In the genomic region with DNA sequence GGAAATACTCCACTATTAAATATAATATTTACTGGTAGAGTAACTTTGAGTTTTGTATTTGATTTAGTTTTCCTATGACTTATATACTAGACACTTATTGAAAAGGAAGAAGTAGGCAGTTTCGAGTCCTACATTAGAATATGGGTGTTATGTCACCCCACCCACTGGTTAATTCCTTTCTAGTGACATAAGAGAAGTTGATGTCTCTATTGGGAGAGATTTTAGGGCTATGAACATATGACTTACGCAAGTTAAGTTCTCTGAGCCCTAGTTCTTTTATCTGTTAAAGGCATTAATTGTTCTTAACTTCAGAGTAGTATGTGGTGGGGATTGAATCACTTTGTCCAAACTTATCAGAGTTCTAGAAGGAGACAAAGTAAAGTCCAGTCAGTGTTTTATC, we compare ENCODE assay signal across 15 cellular contexts. TPM values are rescaled to one million over a fixed set of nuclear protein-coding genes. Genes with fewer than 3 reads are reported as not detected.
DNase-seq lines count a peak whose midpoint lies in the region; ATAC-seq, FAIRE-seq and TF ChIP-seq lines count a peak whose summit lies in the region.
"Had no signal": no experiment of that assay in that cellular context is flagged by ENCODE, and none has a peak within 500 bp of the region (broad histone marks: within the 10 kb centered on the region; RNA-seq: fewer than 3 reads in every experiment).

No MANE protein-coding gene starts in this region.

- SMC1A ChIA-PET in GM12878 (lab: Charles Lee; ENCODE audit: uncharacterized antibody, unreplicated experiment): no interaction called here

- H3K4me1 ChIP-seq in HEK293 (ENCODE audit: control insufficient read depth, insufficient read depth, low read length): peaks cover 20% of the 10 kb centered on the region
- H3K4me1 ChIP-seq in GM12878 (ENCODE audit: control insufficient read depth, insufficient read depth, low read length): no peaks in the 10 kb centered on the region
- peaks cover 2% of the 10 kb centered on the region for H3K4me1 ChIP-seq in right cardiac atrium (ENCODE audit: control insufficient read depth, insufficient read depth, low read length)

- POLR2A ChIA-PET in HEK293 (lab: Yijun Ruan, JAX): no interaction called here
- POLR2A ChIA-PET in GM12878 (lab: Charles Lee): no interaction called here

- TF ChIP-seq CTCF in HEK293 (tag by site-specific recombination; IDR thresholded peaks at IDR 0.05): no peak
- no peak for TF ChIP-seq CTCF in GM12878 (IDR thresholded peaks at IDR 0.05 in 2 of 3, conservative IDR thresholded peaks at IDR 0.05 in 1 of 3; ENCODE audit: control insufficient read depth in 2 of 3, extremely low read depth in 1 of 3, insufficient read depth in 1 of 3, low read depth in 3 of 3, low read length in 3 of 3)

- H3K4me3 ChIP-seq in HEK293 (ENCODE audit: low read depth, low read length) (no peak overlapping the region), GM12878 (no peak overlapping the region), right cardiac atrium (ENCODE audit: low read length) (no peak overlapping the region)

- no peaks in the 10 kb centered on the region for H4K20me1 ChIP-seq in GM12878 (ENCODE audit: control insufficient read depth, insufficient read depth)

- no peak overlapping the region for H3K27ac ChIP-seq in HEK293 (ENCODE audit: extremely low read depth, low read depth, low read length)
- H3K27ac ChIP-seq in GM12878 (ENCODE audit: control insufficient read depth, insufficient read depth): no peak overlapping the region
- H3K27ac ChIP-seq in right cardiac atrium (ENCODE audit: low read length): no peak overlapping the region

- no peak overlapping the region for H3K9ac ChIP-seq in GM12878 (ENCODE audit: control insufficient read depth, insufficient read depth, low read length)

- no peak overlapping the region for H3K4me2 ChIP-seq in GM12878 (ENCODE audit: control insufficient read depth, insufficient read depth)

- no peak overlapping the region for H2AFZ ChIP-seq in GM12878 (ENCODE audit: control insufficient read depth, low read depth, low read length)

- no peak for TF ChIP-seq RAD21 in GM12878 (IDR thresholded peaks at IDR 0.05; ENCODE audit: insufficient read depth, low read depth, low read length)

- DNase-seq in GM12878 (ENCODE audit: low read depth, low spot score) (no peak), right cardiac atrium (no peak), stromal cell of bone marrow (ENCODE audit: low read depth) (peak; percentile 54)
- DNase-seq in activated naive CD4-positive, alpha-beta T cell treated with anti-CD3 and anti-CD28 coated beads, Interleukin-2, amount 50 U/mL, for 16 hours: no peak
- DNase-seq in activated CD4-positive, alpha-beta T cell treated with anti-CD3 and anti-CD28 coated beads for 48 hours: no peak
- DNase-seq: activated CD4-positive, alpha-beta T cell treated with anti-CD3 and anti-CD28 coated beads, Interleukin-2, amount 50 U/mL, for 48 hours; activated naive CD8-positive, alpha-beta T cell treated with anti-CD3 and anti-CD28 coated beads, Interleukin-2, amount 10 ng/mL, durations not matched to agents 7 days and 5 days; effector memory CD4-positive, alpha-beta T cell; GOT3; NCI-H2081 treated with DMSO at 0.1 percent for 48 hours; stimulated activated CD4-positive, alpha-beta T cell treated with anti-CD3 and anti-CD28 coated beads, Interleukin-12 subunit alpha, Interleukin-12 subunit beta, amount 100 ng/mL, for 4 hours; T-helper 17 cell had no signal

- no peaks in the 10 kb centered on the region for H3K27me3 ChIP-seq in GM12878 (replicated peaks in 1 of 2; ENCODE audit: control insufficient read depth in 2 of 2, insufficient read depth in 2 of 2, low read length in 1 of 2)
- no peaks in the 10 kb centered on the region for H3K27me3 ChIP-seq in right cardiac atrium (ENCODE audit: control insufficient read depth, insufficient read depth)

- CTCF ChIA-PET in HEK293 (lab: Yijun Ruan, JAX) (no interaction called here), GM12878 (lab: Yijun Ruan, JAX) (no interaction called here)

- TF ChIP-seq POLR2A in GM12878 (IDR thresholded peaks at IDR 0.05; ENCODE audit: low read depth, low read length): no peak

- H3K79me2 ChIP-seq in GM12878 (ENCODE audit: control insufficient read depth, insufficient read depth, low read length): no peaks in the 10 kb centered on the region

- RAD21 ChIA-PET in GM12878 (lab: Charles Lee; ENCODE audit: unreplicated experiment): no interaction called here

- H3K36me3 ChIP-seq in HEK293 (ENCODE audit: control insufficient read depth in 2 of 2, insufficient read depth in 1 of 2, low read length in 2 of 2) (no peaks in the 10 kb centered on the region), GM12878 (ENCODE audit: control insufficient read depth in 2 of 2, insufficient read depth in 2 of 2, low read length in 1 of 2) (no peaks in the 10 kb centered on the region)

- TF ChIP-seq EP300 in GM12878 (IDR thresholded peaks at IDR 0.05; ENCODE audit: borderline replicate concordance in 1 of 2, control insufficient read depth in 1 of 2, low read depth in 2 of 2, low read length in 2 of 2): no peak

- in situ Hi-C loops in GM12878 (cut with MboI): no loop called here

- no peaks in the 10 kb centered on the region for H3K9me3 ChIP-seq in HEK293 (ENCODE audit: control insufficient read depth, insufficient read depth, low read depth, low read length)
- no peaks in the 10 kb centered on the region for H3K9me3 ChIP-seq in GM12878 (replicated peaks; ENCODE audit: control insufficient read depth, insufficient read depth, low read length)
- H3K9me3 ChIP-seq in right cardiac atrium (ENCODE audit: control insufficient read depth, low read length): no peaks in the 10 kb centered on the region

- 48% methylated on average over 2 of the region's 2 CpGs for WGBS in GM12878 (ENCODE audit: insufficient coverage, insufficient replicate concordance, low lambda C conversion rate, missing lambda C conversion rate)
- 39% methylated on average over 2 of the region's 2 CpGs for WGBS in right cardiac atrium

- peak; percentile 60 for ATAC-seq in GM12878
- peak; percentile 56 to 69 for ATAC-seq in right cardiac atrium
- no peak for ATAC-seq in GM18873 (IDR thresholded peaks at IDR 0.05; ENCODE audit: low FRiP score, unreplicated experiment)
- ATAC-seq in HG03039 (IDR thresholded peaks at IDR 0.05; ENCODE audit: unreplicated experiment): no peak
- ATAC-seq: T-helper 17 cell had no signal

- no TSS peak for BruUV-seq in GM12878 (replicated peaks; lab: Mats Ljungman, UMichigan)

- FAIRE-seq in GM12878 (lab: Jason Lieb, UNC): no peak

- intact Hi-C loops in GM12878 (cut with micrococcal nuclease; ENCODE audit: unreplicated experiment): no loop called here
- intact Hi-C loops in right cardiac atrium (cut with DNase I): no loop called here

TF ChIP-seq in HEK293, 187 proteins besides CTCF, POLR2A, EP300 and RAD21 (continues in another document):
- TF ChIP-seq ZNF362 (tag by site-specific recombination; IDR thresholded peaks at IDR 0.05) (no peak), ZNF138 (tag by site-specific recombination; IDR thresholded peaks at IDR 0.05; ENCODE audit: borderline replicate concordance) (no peak), ZFHX2 (tag by site-specific recombination; conservative IDR thresholded peaks at IDR 0.05) (peak; percentile 38; the same call in 1 of the 2 replicates)

TF ChIP-seq in GM12878, 131 proteins besides CTCF, POLR2A, EP300 and RAD21:
- TF ChIP-seq RFX5 (IDR thresholded peaks at IDR 0.05; ENCODE audit: low read depth, low read length) (no peak), BRCA1 (IDR thresholded peaks at IDR 0.05; ENCODE audit: low read depth, low read length) (no peak)

RNA-seq across cellular contexts. Expression of gene CPED1, which starts 30.5 kb away (rescaled TPM):
- 0.20 and 0.38 TPM in 2 replicates for total RNA-seq in GM12878 (2013; cell fraction: nucleolus; rRNA removed)
- total RNA-seq in GM12878 (2014; rRNA removed): 0.05 and 0.11 TPM in 2 replicates
- total RNA-seq in GM12878 (2014; rRNA removed; fragmentation: Illumina TruSeq; extraction: Trizol): not detected in 2 replicates
- total RNA-seq in GM12878 (2021): 0.21 and 0.77 TPM in 2 replicates
- polyA plus RNA-seq in GM12878 (2011; ENCODE audit: low read depth): not detected
- 0.04 and 0.10 TPM in 2 replicates for polyA plus RNA-seq in GM12878 (2011; rRNA removed)
- polyA plus RNA-seq in GM12878 (2011; cell fraction: cytosol; rRNA removed): 0.12 TPM in 1 of 2 replicates, not detected in the other
- 0.03 and 0.06 TPM in 2 replicates for polyA plus RNA-seq in GM12878 (2011; cell fraction: nucleus; rRNA removed)
- polyA plus RNA-seq in GM12878 (2012): 0.06 TPM in 1 of 2 replicates, not detected in the other
- polyA plus RNA-seq in GM12878 (2014; fragmentation: Illumina TruSeq; extraction: Trizol): 0.01 TPM in 1 of 2 replicates, not detected in the other
- polyA plus RNA-seq in GM12878 (2014; fragmentation: Nextera tagmentation; extraction: Ambion mirVana): under 1 TPM; 0.02 to 0.05 TPM
- 0.40 TPM in 1 of 2 replicates, not detected in the other for polyA plus RNA-seq in GM12878 (2014; rRNA removed)
- under 1 TPM; 0.05 to 0.19 TPM for polyA plus RNA-seq in GM12878 (2016; fragmentation: Nextera tagmentation; extraction: Ambion mirVana)
- polyA minus RNA-seq in GM12878 (2011; rRNA and poly(A)+ RNA removed): 0.15 and 0.31 TPM in 2 replicates
- not detected in 2 replicates for polyA minus RNA-seq in GM12878 (2011; cell fraction: cytosol; rRNA and poly(A)+ RNA removed)
- polyA minus RNA-seq in GM12878 (2011; cell fraction: nucleus; rRNA and poly(A)+ RNA removed): 0.29 and 0.36 TPM in 2 replicates
- total RNA-seq in right cardiac atrium: 10 to 100 TPM; 20.8 to 31.1 (median 29.3) TPM
- 3.9 TPM for polyA plus RNA-seq in right cardiac atrium
- total RNA-seq: activated naive CD8-positive, alpha-beta T cell treated with anti-CD3 and anti-CD28 coated beads, Interleukin-2, amount 10 ng/mL, durations not matched to agents 7 days and 5 days had no signal

Comparison
In these comparisons a context has a peak if more than half of its experiments do, and no peak if none do; other contexts are left out.
1. ATAC-seq: peak in GM12878 (single experiment) and right cardiac atrium (2 of 2); none in GM18873 (single experiment) and HG03039 (single experiment).
2. RNA of gene CPED1, which starts 30.5 kb away (total RNA-seq): 20.8 to 31.1 TPM in right cardiac atrium; 0.05 to 0.77 TPM in GM12878; every median in the first group is over 10 times any median in the second.